ENCODE assay signal across 8 cellular contexts in genomic region chr11:355581-356458, GRCh38. TPM values are rescaled to one million over a fixed set of nuclear protein-coding genes. Genes with fewer than 3 reads are reported as not detected.
DNase-seq lines count a peak whose midpoint lies in the region; ATAC-seq and TF ChIP-seq lines count a peak whose summit lies in the region.

No MANE protein-coding gene starts in this region.

- WGBS in lower leg skin, 2 donors = 4 to 5% methylated on average over 12 to 44 of the region's 76 CpGs

- POLR2A ChIA-PET in activated CD4-positive, alpha-beta memory T cell treated with anti-CD3 and anti-CD28 coated beads, Interleukin-2, amount 10 ng/mL, durations not matched to agents 7 days and 5 days (lab: Charles Lee) = interaction anchor here (0.6 to 2.5 kb wide), 22 partner anchors 9 to 149 kb away, joined by 3 to 85 read pairs (median 6); partner anchors contain the start of genes BET1L, IFITM1, IFITM3 and PGGHG

- peak overlapping the region; percentile 95 for H3K27ac Mint-ChIP-seq in activated CD4-positive, alpha-beta memory T cell treated with anti-CD3 and anti-CD28 coated beads, Interleukin-2, amount 10 ng/mL, durations not matched to agents 7 days and 5 days

- peak in 1 of 2 donors; percentile 64 for TF ChIP-seq POLR2A in lower leg skin (IDR thresholded peaks at IDR 0.05)

- no peak overlapping the region for H3K4me3 ChIP-seq in lower leg skin (ENCODE audit: low read depth, poor library complexity, severe bottlenecking)

- peaks cover 12% of the 10 kb centered on the region for H3K27me3 Mint-ChIP-seq in activated CD4-positive, alpha-beta memory T cell treated with anti-CD3 and anti-CD28 coated beads, Interleukin-2, amount 10 ng/mL, durations not matched to agents 7 days and 5 days

- peak overlapping the region; percentile 88 for H3K4me3 Mint-ChIP-seq in activated CD4-positive, alpha-beta memory T cell treated with anti-CD3 and anti-CD28 coated beads, Interleukin-2, amount 10 ng/mL, durations not matched to agents 7 days and 5 days

- peaks cover 41% of the 10 kb centered on the region for H3K4me1 Mint-ChIP-seq in activated CD4-positive, alpha-beta memory T cell treated with anti-CD3 and anti-CD28 coated beads, Interleukin-2, amount 10 ng/mL, durations not matched to agents 7 days and 5 days

- H3K9me3 Mint-ChIP-seq in activated CD4-positive, alpha-beta memory T cell treated with anti-CD3 and anti-CD28 coated beads, Interleukin-2, amount 10 ng/mL, durations not matched to agents 7 days and 5 days = no peaks in the 10 kb centered on the region

- DNase-seq in NCI-H2171 (lab: John Stamatoyannopoulos, UW) (peak; percentile 37), dermis microvascular lymphatic vessel endothelial cell (ENCODE audit: low read depth in 2 of 2) (peak; percentile 90 to 96), lower leg skin (ENCODE audit: low spot score in 2 of 2) (peak; percentile 85 to 98), SKM-1 treated with dmso at 0.1 percent for 144 hours (lab: John Stamatoyannopoulos, UW; ENCODE audit: unreplicated experiment) (no peak)
- DNase-seq in activated CD4-positive, alpha-beta memory T cell treated with anti-CD3 and anti-CD28 coated beads, Interleukin-2, amount 10 ng/mL, durations not matched to agents 7 days and 5 days = peak; percentile 89
- peak; percentile 87 to 92 for DNase-seq in stimulated activated CD4-positive, alpha-beta T cell treated with anti-CD3 and anti-CD28 coated beads, Interleukin-4, amount 100 ng/mL, for 4 hours

- intact Hi-C loops in lower leg skin (cut with DNase I; ENCODE audit: low total_unique reads) = loop anchor here (10.0 kb wide), 2 partner anchors 51 to 101 kb away; partner anchors contain the start of gene IFITM2

- peak; percentile 59 for ATAC-seq in GM21825 (IDR thresholded peaks at IDR 0.05; ENCODE audit: unreplicated experiment)

- H3K36me3 Mint-ChIP-seq in activated CD4-positive, alpha-beta memory T cell treated with anti-CD3 and anti-CD28 coated beads, Interleukin-2, amount 10 ng/mL, durations not matched to agents 7 days and 5 days (ENCODE audit: low read depth) = no peaks in the 10 kb centered on the region

- CTCF ChIA-PET in activated CD4-positive, alpha-beta memory T cell treated with anti-CD3 and anti-CD28 coated beads, Interleukin-2, amount 10 ng/mL, durations not matched to agents 7 days and 5 days (lab: Charles Lee) = interaction anchor here (1.2 to 2.4 kb wide), 14 partner anchors 8 to 107 kb away, joined by 3 to 16 read pairs (median 4); no protein-coding TSS in a partner anchor

- peak overlapping the region; percentile 67 for H3K27ac ChIP-seq in C4-2B

- TF ChIP-seq CTCF in C4-2B (conservative IDR thresholded peaks at IDR 0.05) (no peak), lower leg skin (IDR thresholded peaks at IDR 0.05) (no peak)

RNA-seq across cellular contexts. Expression of gene B4GALNT4, which starts 13.5 kb away (rescaled TPM):
- under 1 TPM; 0.23 to 0.53 TPM for total RNA-seq in activated CD4-positive, alpha-beta memory T cell treated with anti-CD3 and anti-CD28 coated beads, Interleukin-2, amount 10 ng/mL, durations not matched to agents 7 days and 5 days
- 0.51 and 0.89 TPM in 2 replicates for total RNA-seq in dermis microvascular lymphatic vessel endothelial cell
- total RNA-seq in lower leg skin = 10 to 100 TPM in 1 of 4 donors, 1 to 10 TPM in 3; 1.8 to 20.0 (median 5.0) TPM

RNA-seq across cellular contexts. Expression of gene IFITM3, which starts 35.2 kb away (rescaled TPM):
- total RNA-seq in activated CD4-positive, alpha-beta memory T cell treated with anti-CD3 and anti-CD28 coated beads, Interleukin-2, amount 10 ng/mL, durations not matched to agents 7 days and 5 days = 10 to 100 TPM; 52.3 to 58.8 TPM
- total RNA-seq in dermis microvascular lymphatic vessel endothelial cell (30.9 and 86.0 TPM in 2 replicates), lower leg skin (100 to 1,000 TPM in 1 of 4 donors, 10 to 100 TPM in 3; 39.6 to 124 (median 84.2) TPM)

RNA-seq across cellular contexts. Expression of gene PKP3, which starts 38.2 kb away (rescaled TPM):
- total RNA-seq in activated CD4-positive, alpha-beta memory T cell treated with anti-CD3 and anti-CD28 coated beads, Interleukin-2, amount 10 ng/mL, durations not matched to agents 7 days and 5 days = not detected
- 0.38 and 0.39 TPM in 2 replicates for total RNA-seq in dermis microvascular lymphatic vessel endothelial cell
- total RNA-seq in lower leg skin = 100 to 1,000 TPM; 612 to 880 (median 754) TPM

RNA-seq across cellular contexts. Expression of gene IFITM1, which starts 42.0 kb away (rescaled TPM):
- total RNA-seq in activated CD4-positive, alpha-beta memory T cell treated with anti-CD3 and anti-CD28 coated beads, Interleukin-2, amount 10 ng/mL, durations not matched to agents 7 days and 5 days = 1,000 to 10,000 TPM; 1,010 to 1,055 TPM
- 1.0 and 1.1 TPM in 2 replicates for total RNA-seq in dermis microvascular lymphatic vessel endothelial cell
- total RNA-seq in lower leg skin = 100 to 1,000 TPM in 1 of 4 donors, 10 to 100 TPM in 3; 44.2 to 114 (median 65.4) TPM

RNA-seq across cellular contexts. Expression of gene IFITM2, which starts 48.2 kb away (rescaled TPM):
- 1,000 to 10,000 TPM; 1,637 to 1,643 TPM for total RNA-seq in activated CD4-positive, alpha-beta memory T cell treated with anti-CD3 and anti-CD28 coated beads, Interleukin-2, amount 10 ng/mL, durations not matched to agents 7 days and 5 days
- total RNA-seq in dermis microvascular lymphatic vessel endothelial cell (23.1 and 91.9 TPM in 2 replicates), lower leg skin (10 to 100 TPM; 22.2 to 99.4 (median 52.9) TPM)

Comparison
In these comparisons a context has a peak if more than half of its experiments do, and no peak if none do; other contexts are left out.
1. RNA of gene PKP3, which starts 38.2 kb away (total RNA-seq): 612 to 880 TPM in lower leg skin; 0.38 to 0.39 TPM in dermis microvascular lymphatic vessel endothelial cell and not detected in activated CD4-positive, alpha-beta memory T cell treated with anti-CD3 and anti-CD28 coated beads, Interleukin-2, amount 10 ng/mL, durations not matched to agents 7 days and 5 days; every median in the first group is over 100 times any median in the second.